ENCODE assay signal across 8 cellular contexts in genomic region chr2:27370816-27371620, GRCh38. TPM values are rescaled to one million over a fixed set of nuclear protein-coding genes. Genes with fewer than 3 reads are reported as not detected.
A peak's percentile ranks its signal among the peaks of the same experiment; 100 is the strongest.
DNase-seq lines count a peak whose midpoint lies in the region; ATAC-seq and TF ChIP-seq lines count a peak whose summit lies in the region.

No MANE protein-coding gene starts in this region.

- peak overlapping the region; percentile 12; the same call in 1 of the 2 replicates for H2AFZ ChIP-seq in OCI-LY7 (ENCODE audit: low read length)

- DNase-seq in AG10803 (ENCODE audit: low read depth) (peak; percentile 58), OCI-LY7 (ENCODE audit: low spot score) (peak; percentile 74), hepatic stellate cell (ENCODE audit: low spot score) (peak; percentile 51), gastrocnemius medialis (peak in 1 of 2 donors; percentile 28), NCI-H1105 treated with DMSO at 0.1 percent for 48 hours (lab: John Stamatoyannopoulos, UW) (no peak)

- CTCF ChIA-PET in OCI-LY7 (lab: Charles Lee; ENCODE audit: unreplicated experiment) = interaction anchor here (0.6 kb wide), 1 partner anchor 25 kb away, joined by 3 read pairs; no protein-coding TSS in a partner anchor

- peaks cover 68% of the 10 kb centered on the region for H3K36me3 ChIP-seq in OCI-LY7 (ENCODE audit: insufficient read depth, low read length)
- H3K36me3 ChIP-seq in gastrocnemius medialis = peaks cover 3 to 68% of the 10 kb centered on the region in 2 donors

- ATAC-seq in GM18867 (IDR thresholded peaks at IDR 0.05; ENCODE audit: unreplicated experiment) = peak; percentile 26
- peak; percentile 27 for ATAC-seq in HG03025 (IDR thresholded peaks at IDR 0.05; ENCODE audit: low FRiP score, unreplicated experiment)
- peak; percentile 26 to 29 for ATAC-seq in gastrocnemius medialis

- H3K79me2 ChIP-seq in OCI-LY7 (ENCODE audit: insufficient read depth, low read depth, low read length) = peaks cover 35% of the 10 kb centered on the region

- peak overlapping the region; percentile 99 for H3K4me2 ChIP-seq in OCI-LY7 (ENCODE audit: low read length)

- intact Hi-C loops in OCI-LY7 (cut with micrococcal nuclease; ENCODE audit: unreplicated experiment) = loop anchor here (1.0 to 2.0 kb wide), 3 partner anchors 15 to 258 kb away; partner anchors contain the start of genes CCDC121, GPN1, GTF3C2 and MPV17
- intact Hi-C loops in gastrocnemius medialis (cut with DNase I; ENCODE audit: low total_unique reads) = loop anchor here (1.0 to 10.0 kb wide), 4 partner anchors 9 to 286 kb away; partner anchors contain the start of genes KHK and ZNF513

- TF ChIP-seq CTCF in AG10803 (conservative IDR thresholded peaks at IDR 0.05; ENCODE audit: low read length) (no peak), OCI-LY7 (conservative IDR thresholded peaks at IDR 0.05; ENCODE audit: low read length) (no peak), gastrocnemius medialis (IDR thresholded peaks at IDR 0.05 in 4 of 5, conservative IDR thresholded peaks at IDR 0.05 in 1 of 5) (no peak)

- no peaks in the 10 kb centered on the region for H3K9me3 ChIP-seq in OCI-LY7 (ENCODE audit: low read length)
- H3K9me3 ChIP-seq in gastrocnemius medialis = no peaks in the 10 kb centered on the region

- in situ Hi-C loops in gastrocnemius medialis (cut with MboI; ENCODE audit: low sequenced_read_pairs in 4 of 4) = no loop called here

- POLR2A ChIA-PET in OCI-LY7 (lab: Charles Lee) = interaction anchor here (0.6 to 2.2 kb wide), 5 partner anchors 9 to 215 kb away, joined by 3 to 18 read pairs (median 3); partner anchors contain the start of genes GTF3C2 and ZNF513

- no peak for TF ChIP-seq POLR2A in gastrocnemius medialis (IDR thresholded peaks at IDR 0.05)

- H3K4me1 ChIP-seq in OCI-LY7 (ENCODE audit: insufficient read depth, low read length, poor library complexity, severe bottlenecking) = peaks cover 27% of the 10 kb centered on the region
- H3K4me1 ChIP-seq in gastrocnemius medialis = peaks cover 28 to 35% of the 10 kb centered on the region in 2 donors

- no peaks in the 10 kb centered on the region for H3K27me3 ChIP-seq in gastrocnemius medialis

- no peaks in the 10 kb centered on the region for H4K20me1 ChIP-seq in OCI-LY7 (ENCODE audit: insufficient read depth, low read length)

- no peaks in the 10 kb centered on the region for H3K9me2 ChIP-seq in OCI-LY7 (ENCODE audit: insufficient read depth, low read length)

- H3K27ac ChIP-seq in OCI-LY7 (ENCODE audit: low read depth, low read length, poor library complexity, severe bottlenecking) (peak overlapping the region; percentile 68), adipose tissue (ENCODE audit: low read depth, low read length) (peak overlapping the region; percentile 92), gastrocnemius medialis (peak overlapping the region; percentile 94 to 98 (median 96))

- no TSS peak for BruUV-seq in OCI-LY7 (replicated peaks; lab: Mats Ljungman, UMichigan)

- H3K4me3 ChIP-seq in AG10803 (ENCODE audit: low read length) (peak overlapping the region; percentile 93), OCI-LY7 (ENCODE audit: low read depth, low read length, poor library complexity, severe bottlenecking) (peak overlapping the region; percentile 90), gastrocnemius medialis (peak overlapping the region; percentile 94 to 100 (median 96))

- WGBS in adipose tissue, 3 donors = 0% methylated on average over 43 to 46 of the region's 46 CpGs

RNA-seq across cellular contexts. Expression of gene SNX17, which starts 0.6 kb away (rescaled TPM):
- total RNA-seq in OCI-LY7 (2014; rRNA removed; shearing (Covaris generic)) = 63.1 and 66.0 TPM in 2 replicates
- total RNA-seq in OCI-LY7 (2022) (86.8 and 97.4 TPM in 2 replicates), gastrocnemius medialis (10 to 100 TPM; 47.2 to 91.5 (median 56.3) TPM)
- 100 to 1,000 TPM in 2 of 3 donors, 10 to 100 TPM in 1; 49.3 to 104 (median 101) TPM for polyA plus RNA-seq in adipose tissue

RNA-seq across cellular contexts. Expression of gene EIF2B4, which starts 0.9 kb away (rescaled TPM):
- total RNA-seq in OCI-LY7 (2014; rRNA removed; shearing (Covaris generic)) = 23.9 and 27.0 TPM in 2 replicates
- 32.9 and 33.1 TPM in 2 replicates for total RNA-seq in OCI-LY7 (2022)
- 10 to 100 TPM; 37.7 to 42.5 (median 40.6) TPM for polyA plus RNA-seq in adipose tissue
- total RNA-seq in gastrocnemius medialis = 10 to 100 TPM; 50.5 to 57.9 (median 53.8) TPM

RNA-seq across cellular contexts. Expression of gene ZNF513, which starts 9.5 kb away (rescaled TPM):
- total RNA-seq in OCI-LY7 (2014; rRNA removed; shearing (Covaris generic)) = 9.0 and 10.0 TPM in 2 replicates
- total RNA-seq in OCI-LY7 (2022) (9.7 and 10.9 TPM in 2 replicates), gastrocnemius medialis (1 to 10 TPM; 2.0 to 7.6 (median 4.5) TPM)
- 10 to 100 TPM in 2 of 3 donors, 1 to 10 TPM in 1; 8.6 to 19.9 (median 12.5) TPM for polyA plus RNA-seq in adipose tissue

RNA-seq across cellular contexts. Expression of gene GTF3C2, which starts 14.5 kb away (rescaled TPM):
- 54.2 and 56.9 TPM in 2 replicates for total RNA-seq in OCI-LY7 (2014; rRNA removed; shearing (Covaris generic))
- total RNA-seq in OCI-LY7 (2022) (70.3 and 77.7 TPM in 2 replicates), gastrocnemius medialis (10 to 100 TPM; 25.3 to 45.6 (median 40.5) TPM)
- polyA plus RNA-seq in adipose tissue = 10 to 100 TPM; 18.0 to 23.9 (median 21.4) TPM

RNA-seq across cellular contexts. Expression of gene PPM1G, which starts 38.4 kb away (rescaled TPM):
- total RNA-seq in OCI-LY7 (2014; rRNA removed; shearing (Covaris generic)) = 101 and 113 TPM in 2 replicates
- total RNA-seq in OCI-LY7 (2022) (138 and 147 TPM in 2 replicates), gastrocnemius medialis (100 to 1,000 TPM in 1 of 4 donors, 10 to 100 TPM in 3; 47.2 to 111 (median 92.2) TPM)
- polyA plus RNA-seq in adipose tissue = 10 to 100 TPM; 40.7 to 79.5 (median 46.3) TPM
